Comparison of ENCODE assay signal across 2 cellular contexts in genomic region chr13:63954683-63955082, GRCh38.
TF ChIP-seq lines count a peak whose summit lies in the region.

No MANE protein-coding gene starts in this region.

TF ChIP-seq in GM23338, 12 proteins besides CTCF, POLR2A, EP300 and RAD21:
- TF ChIP-seq ETS1 (IDR thresholded peaks at IDR 0.05), result no peak
- no peak for TF ChIP-seq ZNF462 (CRISPR knock-in tag; IDR thresholded peaks at IDR 0.05)
- TF ChIP-seq NANOG (IDR thresholded peaks at IDR 0.05; ENCODE audit: borderline replicate concordance), result no peak
- no peak for TF ChIP-seq REST (IDR thresholded peaks at IDR 0.05; ENCODE audit: unreplicated experiment)
- TF ChIP-seq EZH2phosphoT487 (IDR thresholded peaks at IDR 0.05; ENCODE audit: unreplicated experiment), result no peak
- no peak for TF ChIP-seq CREB1 (CRISPR knock-in tag; IDR thresholded peaks at IDR 0.05; ENCODE audit: low read depth)
- TF ChIP-seq JUNB (IDR thresholded peaks at IDR 0.05; ENCODE audit: unreplicated experiment), result no peak
- TF ChIP-seq STAT1 (IDR thresholded peaks at IDR 0.05; ENCODE audit: unreplicated experiment), result no peak
- no peak for TF ChIP-seq ZNF114 (CRISPR knock-in tag; IDR thresholded peaks at IDR 0.05)
- TF ChIP-seq EZH2 (IDR thresholded peaks at IDR 0.05; ENCODE audit: low read depth, unreplicated experiment), result no peak
- no peak for TF ChIP-seq ZNF331 (CRISPR knock-in tag; IDR thresholded peaks at IDR 0.05; ENCODE audit: low read depth)
- no peak for TF ChIP-seq POLR2AphosphoS5 (IDR thresholded peaks at IDR 0.05; ENCODE audit: low read depth)
TF ChIP-seq in GM23338: peak in this region for 0.

TF ChIP-seq in H1, 55 proteins besides CTCF, POLR2A, EP300 and RAD21:
- TF ChIP-seq BRCA1 (IDR thresholded peaks at IDR 0.05; ENCODE audit: low read depth, low read length), result no peak
- no peak for TF ChIP-seq RFX5 (IDR thresholded peaks at IDR 0.05; ENCODE audit: borderline replicate concordance, low read depth, low read length)
- no peak for TF ChIP-seq SP1 (IDR thresholded peaks at IDR 0.05; ENCODE audit: low read depth, low read length)
- no peak for TF ChIP-seq ASH2L (IDR thresholded peaks at IDR 0.05; ENCODE audit: low read length)
- TF ChIP-seq EZH2 (IDR thresholded peaks at IDR 0.05; ENCODE audit: low read depth, low read length, severe bottlenecking), result no peak
